In the genomic region with DNA sequence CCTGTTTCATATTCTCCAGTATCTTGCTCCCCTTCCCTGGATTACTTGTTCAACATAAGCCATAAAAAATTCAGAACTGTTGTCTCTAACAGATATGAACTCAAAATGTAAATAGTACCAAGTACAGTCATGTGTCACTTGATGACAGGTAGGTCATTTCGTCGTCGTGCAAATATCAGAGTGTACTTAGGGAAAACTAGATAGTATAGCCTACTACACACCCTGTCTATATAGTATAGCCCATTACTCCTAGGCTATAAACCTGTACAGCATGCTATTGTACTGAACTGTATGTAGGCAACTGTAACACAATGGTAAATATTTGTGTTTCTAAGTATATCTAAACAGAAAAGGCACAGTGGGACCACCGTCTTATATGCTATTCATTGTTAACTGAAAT, we compare ENCODE assay signal across 17 cellular contexts. TPM values are rescaled to one million over a fixed set of nuclear protein-coding genes. Genes with fewer than 3 reads are reported as not detected.
DNase-seq lines count a peak whose midpoint lies in the region; ATAC-seq and TF ChIP-seq lines count a peak whose summit lies in the region.
"Had no signal": no experiment of that assay in that cellular context is flagged by ENCODE, and none has a peak within 500 bp of the region (broad histone marks: within the 10 kb centered on the region; RNA-seq: fewer than 3 reads in every experiment).

No MANE protein-coding gene starts in this region.

- intact Hi-C loops in Caco-2 (cut with micrococcal nuclease; ENCODE audit: unreplicated experiment) = no loop called here
- intact Hi-C loops in left colon (cut with DNase I, micrococcal nuclease) = no loop called here

- H3K36me3 ChIP-seq in Caco-2 (ENCODE audit: control insufficient read depth, insufficient read depth, low read length) = no peaks in the 10 kb centered on the region
- H3K36me3 ChIP-seq: BLaER1 had no signal

- DNase-seq in Caco-2 = peak; percentile 21 to 46
- DNase-seq in NCI-H146 (lab: John Stamatoyannopoulos, UW) = peak; percentile 39
- DNase-seq in NCI-H69 (lab: John Stamatoyannopoulos, UW) = peak; percentile 93
- DNase-seq in left colon = peak in 1 of 2 donors; percentile 47
- DNase-seq in ecto neural progenitor cell (ENCODE audit: low spot score) = no peak
- no peak for DNase-seq in anterior cingulate cortex (lab: John Stamatoyannopoulos, UW)
- no peak for DNase-seq in AML-193 (lab: John Stamatoyannopoulos, UW)
- no peak for DNase-seq in NCI-H1436 treated with DMSO at 0.1 percent for 48 hours (lab: John Stamatoyannopoulos, UW)
- DNase-seq: GOT3, KG1, NCI-H1092, NCI-H2029, NCI-H226, SHP77 had no signal

- BruUV-seq in Caco-2 (replicated peaks; lab: Mats Ljungman, UMichigan) = no TSS peak

- no peaks in the 10 kb centered on the region for H3K36me3 Mint-ChIP-seq in Caco-2 (ENCODE audit: insufficient read depth, unreplicated experiment)

- no peak overlapping the region for H3K4me3 ChIP-seq in Caco-2 (ENCODE audit: low read depth, low read length)
- H3K4me3 ChIP-seq: BLaER1 had no signal

- H3K27me3 ChIP-seq in Caco-2 (replicated peaks; ENCODE audit: control insufficient read depth, insufficient read depth, low read length) = no peaks in the 10 kb centered on the region
- H3K27me3 ChIP-seq: BLaER1 had no signal

- no peaks in the 10 kb centered on the region for H3K27me3 Mint-ChIP-seq in Caco-2 (ENCODE audit: insufficient read depth, unreplicated experiment)

- peaks cover 6% of the 10 kb centered on the region for H3K4me1 Mint-ChIP-seq in Caco-2 (ENCODE audit: low read depth, unreplicated experiment)

- CTCF ChIA-PET in Caco-2 (lab: Charles Lee) = no interaction called here

- no peak overlapping the region for H3K4me3 Mint-ChIP-seq in Caco-2 (ENCODE audit: unreplicated experiment)
- H3K4me3 Mint-ChIP-seq: T-helper 1 cell treated with Interleukin-12 subunit alpha and Interleukin-12 subunit beta and Interleukin-4 antibody, amounts not matched to agents 30 μg/mL and 1 μg/mL, for 36 hours had no signal

- peaks cover 6% of the 10 kb centered on the region; the same call in 1 of the 2 replicates for H3K4me1 ChIP-seq in Caco-2
- H3K4me1 ChIP-seq: BLaER1 had no signal

- POLR2A ChIA-PET in Caco-2 (lab: Charles Lee) = no interaction called here

- H3K27ac Mint-ChIP-seq in Caco-2 (ENCODE audit: unreplicated experiment) = no peak overlapping the region
- H3K27ac Mint-ChIP-seq: T-helper 1 cell treated with Interleukin-12 subunit alpha and Interleukin-12 subunit beta and Interleukin-4 antibody, amounts not matched to agents 30 μg/mL and 1 μg/mL, for 36 hours had no signal

- H3K9me3 ChIP-seq in Caco-2 = no peaks in the 10 kb centered on the region
- H3K9me3 ChIP-seq: BLaER1 had no signal

- H3K9me3 Mint-ChIP-seq in Caco-2 (ENCODE audit: unreplicated experiment) = peaks cover 9% of the 10 kb centered on the region
- H3K9me3 Mint-ChIP-seq: T-helper 1 cell treated with Interleukin-12 subunit alpha and Interleukin-12 subunit beta and Interleukin-4 antibody, amounts not matched to agents 30 μg/mL and 1 μg/mL, for 36 hours had no signal

- ATAC-seq in left colon = peak; percentile 99
- ATAC-seq: SK-N-SH treated with all-trans-retinoic acid at 6 μM for 48 hours had no signal

- TF ChIP-seq CTCF in Caco-2 (IDR thresholded peaks at IDR 0.05; ENCODE audit: insufficient read depth in 1 of 2, low read depth in 1 of 2, low read length in 1 of 2, severe bottlenecking in 1 of 2, unreplicated experiment in 1 of 2) = no peak

RNA-seq across cellular contexts. Expression of a gene that starts 39.1 kb away (rescaled TPM):
- total RNA-seq in Caco-2 (2022) = 57.7 and 59.7 TPM in 2 replicates
- 100 to 1,000 TPM; 110 to 115 TPM for total RNA-seq in left colon

Comparison
In these comparisons a context has a peak if more than half of its experiments do, and no peak if none do; other contexts are left out.
1. DNase-seq: peak in Caco-2 (2 of 2), NCI-H146 (single experiment) and NCI-H69 (single experiment); none in ecto neural progenitor cell (single experiment), anterior cingulate cortex (0 of 58), AML-193 (0 of 2) and NCI-H1436 treated with DMSO at 0.1 percent for 48 hours (single experiment).